ENCODE assay signal across 8 cellular contexts in genomic region chr22:25085930-25086901, GRCh38.
DNase-seq lines count a peak whose midpoint lies in the region; ATAC-seq and TF ChIP-seq lines count a peak whose summit lies in the region.

No MANE protein-coding gene starts in this region.

- no peak overlapping the region for H3K4me3 Mint-ChIP-seq in activated T-helper 2 cell treated with anti-CD3 and anti-CD28 coated beads, Interferon-gamma antibody, Interleukin-2, Interleukin-4, amounts not matched to agents 10 μg/mL and 5 μg/mL and 100 μg/mL, durations not matched to agents 14 hours and 24 hours and 36 hours (ENCODE audit: low read depth)
- no peak overlapping the region for H3K4me3 Mint-ChIP-seq in neural crest cell

- no peak overlapping the region for H3K27ac ChIP-seq in brain microvascular endothelial cell

- H3K27me3 Mint-ChIP-seq in activated T-helper 2 cell treated with anti-CD3 and anti-CD28 coated beads, Interferon-gamma antibody, Interleukin-2, Interleukin-4, amounts not matched to agents 10 μg/mL and 5 μg/mL and 100 μg/mL, durations not matched to agents 14 hours and 24 hours and 36 hours (ENCODE audit: low read depth), result no peaks in the 10 kb centered on the region
- no peaks in the 10 kb centered on the region for H3K27me3 Mint-ChIP-seq in neural crest cell (ENCODE audit: low read depth)

- peak overlapping the region; percentile 67 for H3K27ac Mint-ChIP-seq in activated T-helper 2 cell treated with anti-CD3 and anti-CD28 coated beads, Interferon-gamma antibody, Interleukin-2, Interleukin-4, amounts not matched to agents 10 μg/mL and 5 μg/mL and 100 μg/mL, durations not matched to agents 14 hours and 24 hours and 36 hours
- H3K27ac Mint-ChIP-seq in neural crest cell (ENCODE audit: unreplicated experiment), result peak overlapping the region; percentile 47

- DNase-seq in activated T-helper 2 cell treated with anti-CD3 and anti-CD28 coated beads, Interferon-gamma antibody, Interleukin-2, Interleukin-4, amounts not matched to agents 10 μg/mL and 5 μg/mL and 100 μg/mL, durations not matched to agents 14 hours and 24 hours and 36 hours (ENCODE audit: low spot score), result no peak
- DNase-seq in neural crest cell (ENCODE audit: low read depth, low spot score) (no peak), foreskin melanocyte (no peak), HPDE6-E6E7 (ENCODE audit: extremely low spot score) (no peak), brain microvascular endothelial cell (no peak)

- ATAC-seq in HG02943 (IDR thresholded peaks at IDR 0.05; ENCODE audit: low read depth, unreplicated experiment) (peak; percentile 75), HG03039 (IDR thresholded peaks at IDR 0.05; ENCODE audit: unreplicated experiment) (no peak)

- TF ChIP-seq POLR2A in GM18951 (IDR thresholded peaks at IDR 0.05; ENCODE audit: extremely low read depth, insufficient read depth, insufficient read length), result peak; percentile 24

- no peaks in the 10 kb centered on the region for H3K27me3 ChIP-seq in brain microvascular endothelial cell (replicated peaks)

- H3K9me3 Mint-ChIP-seq in activated T-helper 2 cell treated with anti-CD3 and anti-CD28 coated beads, Interferon-gamma antibody, Interleukin-2, Interleukin-4, amounts not matched to agents 10 μg/mL and 5 μg/mL and 100 μg/mL, durations not matched to agents 14 hours and 24 hours and 36 hours, result no peaks in the 10 kb centered on the region
- no peaks in the 10 kb centered on the region for H3K9me3 Mint-ChIP-seq in neural crest cell

- H3K4me3 ChIP-seq in brain microvascular endothelial cell (ENCODE audit: low read depth, low read length), result no peak overlapping the region

- H3K4me1 Mint-ChIP-seq in activated T-helper 2 cell treated with anti-CD3 and anti-CD28 coated beads, Interferon-gamma antibody, Interleukin-2, Interleukin-4, amounts not matched to agents 10 μg/mL and 5 μg/mL and 100 μg/mL, durations not matched to agents 14 hours and 24 hours and 36 hours (ENCODE audit: low read depth), result peaks cover 51% of the 10 kb centered on the region
- H3K4me1 Mint-ChIP-seq in neural crest cell, result peaks cover 3% of the 10 kb centered on the region

- TF ChIP-seq CTCF in neural crest cell (conservative IDR thresholded peaks at IDR 0.05) (no peak), brain microvascular endothelial cell (IDR thresholded peaks at IDR 0.05; ENCODE audit: low read depth, low read length, missing control alignments) (no peak)

- H3K36me3 ChIP-seq in brain microvascular endothelial cell (replicated peaks), result no peaks in the 10 kb centered on the region

- in situ Hi-C loops in GM18951 (cut with MboI; ENCODE audit: low sequenced_read_pairs, unreplicated experiment), result no loop called here
- in situ Hi-C loops in brain microvascular endothelial cell (cut with HindIII; ENCODE audit: low pct_ligation_motif_present, low sequenced_read_pairs), result no loop called here

- H3K36me3 Mint-ChIP-seq in activated T-helper 2 cell treated with anti-CD3 and anti-CD28 coated beads, Interferon-gamma antibody, Interleukin-2, Interleukin-4, amounts not matched to agents 10 μg/mL and 5 μg/mL and 100 μg/mL, durations not matched to agents 14 hours and 24 hours and 36 hours (ENCODE audit: low read depth), result peaks cover 4% of the 10 kb centered on the region
- no peaks in the 10 kb centered on the region for H3K36me3 Mint-ChIP-seq in neural crest cell (ENCODE audit: low read depth)

- intact Hi-C loops in activated T-helper 2 cell treated with anti-CD3 and anti-CD28 coated beads, Interferon-gamma antibody, Interleukin-2, Interleukin-4, amounts not matched to agents 10 μg/mL and 5 μg/mL and 100 μg/mL, durations not matched to agents 14 hours and 24 hours and 36 hours (cut with micrococcal nuclease), result loop anchor here (1.0 to 2.0 kb wide), 2 partner anchors 15 to 26 kb away; no protein-coding TSS in a partner anchor
